13 cellular contexts compared by ENCODE assay signal in genomic region chr12:8077207-8077606, GRCh38. TPM values are rescaled to one million over a fixed set of nuclear protein-coding genes. Genes with fewer than 3 reads are reported as not detected.
DNase-seq lines count a peak whose midpoint lies in the region; ATAC-seq, FAIRE-seq and TF ChIP-seq lines count a peak whose summit lies in the region.
"Had no signal": no experiment of that assay in that cellular context is flagged by ENCODE, and none has a peak within 500 bp of the region (broad histone marks: within the 10 kb centered on the region; RNA-seq: fewer than 3 reads in every experiment).

No MANE protein-coding gene starts in this region.

- H3K9me3 ChIP-seq in SK-N-MC (ENCODE audit: low read depth, low read length): no peaks in the 10 kb centered on the region

- no peak overlapping the region for H3K4me3 Mint-ChIP-seq in stimulated activated effector memory CD8-positive, alpha-beta T cell treated with anti-CD3 and anti-CD28 coated beads, Interleukin-12 subunit alpha, Interleukin-12 subunit beta, amount 100 ng/mL, for 72 hours

- TF ChIP-seq CTCF in AG10803 (conservative IDR thresholded peaks at IDR 0.05; ENCODE audit: low read length) (no peak), HFF-Myc (IDR thresholded peaks at IDR 0.05; ENCODE audit: low read depth, low read length, missing control alignments) (no peak)

- H3K9ac ChIP-seq in SK-N-MC (ENCODE audit: insufficient read length): peak overlapping the region; percentile 49

- peaks cover 15% of the 10 kb centered on the region for H3K4me1 Mint-ChIP-seq in stimulated activated effector memory CD8-positive, alpha-beta T cell treated with anti-CD3 and anti-CD28 coated beads, Interleukin-12 subunit alpha, Interleukin-12 subunit beta, amount 100 ng/mL, for 72 hours

- ATAC-seq in GM21381 (IDR thresholded peaks at IDR 0.05; ENCODE audit: unreplicated experiment): no peak
- no peak for ATAC-seq in stimulated activated effector memory CD8-positive, alpha-beta T cell treated with anti-CD3 and anti-CD28 coated beads, Interleukin-12 subunit alpha, Interleukin-12 subunit beta, amount 100 ng/mL, for 72 hours

- DNase-seq in AG10803 (ENCODE audit: low read depth): peak; percentile 42
- peak; percentile 43 for DNase-seq in HFF-Myc (ENCODE audit: extremely low read depth, low read depth)
- DNase-seq in SK-N-MC (ENCODE audit: low read depth, low spot score): no peak
- peak; percentile 32 for DNase-seq in foreskin melanocyte
- no peak for DNase-seq in stimulated activated effector memory CD8-positive, alpha-beta T cell treated with anti-CD3 and anti-CD28 coated beads, Interleukin-12 subunit alpha, Interleukin-12 subunit beta, amount 100 ng/mL, for 72 hours (ENCODE audit: low spot score in 2 of 2)
- no peak for DNase-seq in stimulated activated naive CD4-positive, alpha-beta T cell (lab: John Stamatoyannopoulos, UW)
- no peak for DNase-seq in GM12891 (ENCODE audit: insufficient read length, low spot score)
- DNase-seq: activated gamma-delta T cell, DND-41, erythroblast, NCI-H774 had no signal

- TF ChIP-seq POLR2A in GM12891 (IDR thresholded peaks at IDR 0.05; ENCODE audit: low read depth, low read length): no peak

- H3K9me3 Mint-ChIP-seq in stimulated activated effector memory CD8-positive, alpha-beta T cell treated with anti-CD3 and anti-CD28 coated beads, Interleukin-12 subunit alpha, Interleukin-12 subunit beta, amount 100 ng/mL, for 72 hours: no peaks in the 10 kb centered on the region

- H3K27ac ChIP-seq in SK-N-MC: no peak overlapping the region
- H3K27ac ChIP-seq: skin epidermis had no signal

- H3K36me3 Mint-ChIP-seq in stimulated activated effector memory CD8-positive, alpha-beta T cell treated with anti-CD3 and anti-CD28 coated beads, Interleukin-12 subunit alpha, Interleukin-12 subunit beta, amount 100 ng/mL, for 72 hours: peaks cover 12% of the 10 kb centered on the region

- no peak for FAIRE-seq in GM12891 (lab: Jason Lieb, UNC)

- H3K36me3 ChIP-seq in SK-N-MC (ENCODE audit: insufficient read depth, low read length): no peaks in the 10 kb centered on the region

- H3K4me3 ChIP-seq in AG10803 (ENCODE audit: low read length) (no peak overlapping the region), HFF-Myc (replicated peaks; ENCODE audit: low read depth, low read length) (no peak overlapping the region), SK-N-MC (no peak overlapping the region)
- H3K4me3 ChIP-seq: skin epidermis had no signal

- no peak overlapping the region for H3K27ac Mint-ChIP-seq in stimulated activated effector memory CD8-positive, alpha-beta T cell treated with anti-CD3 and anti-CD28 coated beads, Interleukin-12 subunit alpha, Interleukin-12 subunit beta, amount 100 ng/mL, for 72 hours

TF ChIP-seq in GM12891, 5 proteins besides CTCF, POLR2A, EP300 and RAD21:
- TF ChIP-seq POU2F2 (IDR thresholded peaks at IDR 0.05; ENCODE audit: low read depth, low read length) (no peak), TAF1 (IDR thresholded peaks at IDR 0.05; ENCODE audit: low read depth, low read length) (no peak), SPI1 (IDR thresholded peaks at IDR 0.05; ENCODE audit: low read depth, low read length) (no peak)

RNA-seq across cellular contexts. Expression of gene NECAP1, which starts 4.9 kb away (rescaled TPM):
- polyA plus RNA-seq in GM12891 (2012; ENCODE audit: low read depth, missing spikeins): 15.6 TPM

RNA-seq across cellular contexts. Expression of gene C3AR1, which starts 11.0 kb away (rescaled TPM):
- 0.26 TPM for polyA plus RNA-seq in GM12891 (2012; ENCODE audit: low read depth, missing spikeins)

RNA-seq across cellular contexts. Expression of gene FOXJ2, which starts 44.7 kb away (rescaled TPM):
- polyA plus RNA-seq in GM12891 (2012; ENCODE audit: low read depth, missing spikeins): 3.7 TPM

RNA-seq across cellular contexts. Expression of gene CLEC4A, which starts 46.2 kb away (rescaled TPM):
- polyA plus RNA-seq in GM12891 (2012; ENCODE audit: low read depth, missing spikeins): 5.3 TPM

Comparison
In these comparisons a context has a peak if more than half of its experiments do, and no peak if none do; other contexts are left out.
1. DNase-seq: peak in AG10803 (single experiment), HFF-Myc (single experiment) and foreskin melanocyte (single experiment); none in SK-N-MC (single experiment), stimulated activated effector memory CD8-positive, alpha-beta T cell treated with anti-CD3 and anti-CD28 coated beads, Interleukin-12 subunit alpha, Interleukin-12 subunit beta, amount 100 ng/mL, for 72 hours (0 of 2), stimulated activated naive CD4-positive, alpha-beta T cell (0 of 6) and GM12891 (single experiment).